20 cellular contexts compared by ENCODE assay signal in the genomic region with DNA sequence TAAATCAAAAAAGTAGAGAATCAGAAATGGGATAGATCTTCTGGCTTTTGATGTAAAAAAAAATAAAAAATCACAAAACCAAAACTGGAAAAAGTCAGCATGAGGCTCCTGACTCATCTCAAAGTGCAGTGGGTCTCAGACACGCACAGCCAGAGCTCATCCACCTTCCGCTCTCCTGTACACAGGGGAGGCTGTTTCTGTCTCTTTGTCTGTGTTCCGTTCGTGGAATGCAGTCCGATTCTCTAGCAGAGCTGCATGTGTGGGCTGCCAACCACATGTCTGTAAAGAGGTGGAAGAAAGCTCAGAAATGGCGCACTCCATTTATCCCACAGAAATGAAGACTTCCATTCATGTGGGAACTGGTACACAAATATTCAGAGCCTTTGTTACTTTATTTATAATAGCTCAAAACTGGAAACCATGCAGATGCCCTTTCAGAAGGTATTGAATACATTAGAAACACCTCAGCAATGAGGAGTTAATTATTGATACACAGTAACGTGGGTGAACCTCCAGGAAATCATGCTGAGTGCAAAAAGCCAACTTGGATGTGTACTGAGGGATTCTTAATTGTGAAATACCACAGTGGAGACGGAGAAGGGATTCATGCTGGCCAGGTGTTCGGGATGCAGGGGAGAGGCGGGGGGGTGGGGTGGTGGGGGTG.
DNase-seq lines count a peak whose midpoint lies in the region; ATAC-seq and FAIRE-seq lines count a peak whose summit lies in the region.
"Had no signal": no experiment of that assay in that cellular context is flagged by ENCODE, and none has a peak within 500 bp of the region (broad histone marks: within the 10 kb centered on the region; RNA-seq: fewer than 3 reads in every experiment).

No MANE protein-coding gene starts in this region.

- H3K27ac Mint-ChIP-seq in T-helper 17 cell, result peak overlapping the region; percentile 87
- peak overlapping the region; percentile 88 for H3K27ac Mint-ChIP-seq in activated naive CD8-positive, alpha-beta T cell treated with anti-CD3 and anti-CD28 coated beads, Interleukin-2, amount 50 U/mL, for 24 hours

- no peaks in the 10 kb centered on the region for H3K9me3 Mint-ChIP-seq in activated naive CD8-positive, alpha-beta T cell treated with anti-CD3 and anti-CD28 coated beads, Interleukin-2, amount 50 U/mL, for 24 hours

- peaks cover 3% of the 10 kb centered on the region for H3K4me1 Mint-ChIP-seq in T-helper 17 cell
- peaks cover 28% of the 10 kb centered on the region for H3K4me1 Mint-ChIP-seq in activated naive CD8-positive, alpha-beta T cell treated with anti-CD3 and anti-CD28 coated beads, Interleukin-2, amount 50 U/mL, for 24 hours

- no peaks in the 10 kb centered on the region for H3K9me3 ChIP-seq in T-helper 17 cell (ENCODE audit: control insufficient read depth, low read length, poor library complexity, severe bottlenecking)
- H3K9me3 ChIP-seq: left lung, tibial nerve had no signal

- no peak overlapping the region for H3K4me3 Mint-ChIP-seq in T-helper 17 cell
- peak overlapping the region; percentile 49 for H3K4me3 Mint-ChIP-seq in activated naive CD8-positive, alpha-beta T cell treated with anti-CD3 and anti-CD28 coated beads, Interleukin-2, amount 50 U/mL, for 24 hours

- no peak for ATAC-seq in T-helper 17 cell
- peak; percentile 74 for ATAC-seq in activated naive CD8-positive, alpha-beta T cell treated with anti-CD3 and anti-CD28 coated beads, Interleukin-2, amount 50 U/mL, for 24 hours
- ATAC-seq in stimulated activated naive CD8-positive, alpha-beta T cell treated with anti-CD3 and anti-CD28 coated beads, Interleukin-15, Interleukin-2, amounts not matched to agents 100 U/mL and 50 U/mL, for 24 hours, result peak; percentile 69

- FAIRE-seq in HTR-8/SVneo (lab: Jason Lieb, UNC), result no peak
- FAIRE-seq: D721Med, GM12891 had no signal

- peaks cover 10% of the 10 kb centered on the region for H3K36me3 Mint-ChIP-seq in T-helper 17 cell (ENCODE audit: low read depth)
- H3K36me3 Mint-ChIP-seq in activated naive CD8-positive, alpha-beta T cell treated with anti-CD3 and anti-CD28 coated beads, Interleukin-2, amount 50 U/mL, for 24 hours (ENCODE audit: low read depth), result peaks cover 42% of the 10 kb centered on the region

- H3K27me3 Mint-ChIP-seq in T-helper 17 cell, result no peaks in the 10 kb centered on the region
- no peaks in the 10 kb centered on the region for H3K27me3 Mint-ChIP-seq in activated naive CD8-positive, alpha-beta T cell treated with anti-CD3 and anti-CD28 coated beads, Interleukin-2, amount 50 U/mL, for 24 hours

- DNase-seq in T-helper 17 cell (no peak), kidney glomerular epithelial cell (lab: John Stamatoyannopoulos, UW) (peak; percentile 48), HTR-8/SVneo (ENCODE audit: insufficient read length, low spot score) (no peak), SKM-1 (lab: John Stamatoyannopoulos, UW; ENCODE audit: unreplicated experiment) (no peak), NCI-H2029 (lab: John Stamatoyannopoulos, UW) (no peak), SIG-M5 (lab: John Stamatoyannopoulos, UW) (no peak)
- DNase-seq in activated naive CD8-positive, alpha-beta T cell treated with anti-CD3 and anti-CD28 coated beads, Interleukin-2, amount 50 U/mL, for 24 hours, result peak; percentile 15
- peak; percentile 16 for DNase-seq in stimulated activated naive CD8-positive, alpha-beta T cell treated with anti-CD3 and anti-CD28 coated beads, Interleukin-15, Interleukin-2, amounts not matched to agents 100 U/mL and 50 U/mL, for 24 hours
- DNase-seq: activated CD4-positive, alpha-beta T cell treated with anti-CD3 and anti-CD28 coated beads for 1 hour; foreskin melanocyte; GF-D8; left lung; MM.1S; NCI-H1694 treated with DMSO at 0.1 percent for 48 hours; NCI-H446; SHP77 treated with DMSO at 0.1 percent for 48 hours; T1000 had no signal

Comparison
In these comparisons a context has a peak if more than half of its experiments do, and no peak if none do; other contexts are left out.
1. DNase-seq: peak in activated naive CD8-positive, alpha-beta T cell treated with anti-CD3 and anti-CD28 coated beads, Interleukin-2, amount 50 U/mL, for 24 hours (single experiment), kidney glomerular epithelial cell (single experiment) and stimulated activated naive CD8-positive, alpha-beta T cell treated with anti-CD3 and anti-CD28 coated beads, Interleukin-15, Interleukin-2, amounts not matched to agents 100 U/mL and 50 U/mL, for 24 hours (single experiment); none in T-helper 17 cell (0 of 3), HTR-8/SVneo (single experiment), SKM-1 (single experiment), NCI-H2029 (single experiment) and SIG-M5 (single experiment).